8 cellular contexts compared by ENCODE assay signal in the genomic region with DNA sequence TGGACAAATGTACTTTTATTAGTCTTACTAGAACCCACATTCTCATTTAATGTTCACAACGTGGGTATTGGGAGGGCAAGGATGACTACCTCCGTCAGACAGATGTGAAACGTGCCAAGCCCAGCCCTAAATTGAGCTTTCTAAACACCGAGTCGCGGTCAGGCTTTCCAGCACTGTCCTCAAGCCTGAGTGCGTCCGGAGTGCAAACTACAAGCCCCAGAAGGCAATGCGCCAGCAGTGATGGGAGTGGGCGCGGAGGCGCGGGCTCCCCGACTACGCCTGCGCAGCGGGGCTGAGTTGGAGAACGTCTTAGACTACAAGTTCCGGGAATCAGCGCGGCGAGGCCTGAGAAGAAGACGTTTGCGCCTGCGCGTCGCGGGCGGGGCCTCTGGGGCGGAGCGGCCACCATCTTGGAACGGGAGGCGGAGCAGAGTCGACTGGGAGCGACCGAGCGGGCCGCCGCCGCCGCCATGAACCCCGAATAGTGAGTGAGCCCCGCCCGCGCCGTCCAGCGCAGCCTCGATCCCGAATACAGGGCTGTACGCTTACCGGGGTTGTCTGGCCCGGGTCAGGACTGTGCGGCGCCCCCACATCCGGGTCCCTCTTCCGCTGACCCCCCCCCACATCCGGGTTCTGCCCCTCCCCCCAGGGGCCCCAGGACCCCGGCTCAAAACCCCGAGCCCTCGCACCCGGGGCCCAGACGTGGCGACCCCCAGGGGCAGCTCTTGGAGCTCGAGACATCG. TPM values are rescaled to one million over a fixed set of nuclear protein-coding genes. Genes with fewer than 3 reads are reported as not detected.
DNase-seq lines count a peak whose midpoint lies in the region; ATAC-seq and TF ChIP-seq lines count a peak whose summit lies in the region.

A gene (plus strand): TSS at position 430 of the 743 bp plus-strand sequence. CDS start 41 bp downstream, at position 471.

- no peaks in the 10 kb centered on the region for H3K4me1 ChIP-seq in RWPE2 (ENCODE audit: insufficient read depth, poor library complexity, severe bottlenecking)
- peaks cover 4% of the 10 kb centered on the region for H3K4me1 ChIP-seq in fibroblast of lung (ENCODE audit: control insufficient read depth, extremely low read depth, insufficient read depth, low read length)
- peaks cover 16 to 38% of the 10 kb centered on the region in 2 donors for H3K4me1 ChIP-seq in naive thymus-derived CD4-positive, alpha-beta T cell (ENCODE audit: control insufficient read depth in 2 of 2, insufficient read depth in 2 of 2, low read length in 2 of 2)

- H3K4me2 ChIP-seq in fibroblast of lung (ENCODE audit: extremely low read depth, insufficient read depth, low read length) = peak within 1 kb of the TSS; percentile 85

- no peak for TF ChIP-seq CTCF in RWPE2 (IDR thresholded peaks at IDR 0.05; ENCODE audit: poor library complexity, severe bottlenecking)
- no peak for TF ChIP-seq CTCF in fibroblast of lung (conservative IDR thresholded peaks at IDR 0.05 in 1 of 2, IDR thresholded peaks at IDR 0.05 in 1 of 2; ENCODE audit: low read depth in 1 of 2, low read length in 2 of 2)

- H3K36me3 ChIP-seq in RWPE2 (ENCODE audit: low read depth) (peaks cover 47% of the 10 kb centered on the region), fibroblast of lung (ENCODE audit: control insufficient read depth, insufficient read depth, low read length) (peaks cover 32% of the 10 kb centered on the region)
- peaks cover 9 to 50% (median 14%) of the 10 kb centered on the region in 3 experiments for H3K36me3 ChIP-seq in naive thymus-derived CD4-positive, alpha-beta T cell (ENCODE audit: control insufficient read depth in 2 of 3, insufficient read depth in 3 of 3, low read length in 3 of 3)

- CTCF ChIA-PET in naive thymus-derived CD4-positive, alpha-beta T cell (lab: Charles Lee) = interaction anchor here (0.5 to 1.5 kb wide), 7 partner anchors 8 to 956 kb away, joined by 3 to 6 read pairs (median 3); no protein-coding TSS in a partner anchor

- H3K27me3 ChIP-seq in RWPE2 (ENCODE audit: insufficient read depth, poor library complexity, severe bottlenecking) (no peaks in the 10 kb centered on the region), fibroblast of lung (ENCODE audit: control insufficient read depth, insufficient read depth, low read length) (no peaks in the 10 kb centered on the region)
- H3K27me3 ChIP-seq in naive thymus-derived CD4-positive, alpha-beta T cell (ENCODE audit: control insufficient read depth in 2 of 2, insufficient read depth in 2 of 2, low read length in 2 of 2) = no peaks in the 10 kb centered on the region

- intact Hi-C loops in activated T-helper 2 cell treated with anti-CD3 and anti-CD28 coated beads, Interferon-gamma antibody, Interleukin-2, Interleukin-4, amounts not matched to agents 10 μg/mL and 5 μg/mL and 100 μg/mL, durations not matched to agents 14 hours and 24 hours and 36 hours (cut with micrococcal nuclease) = loop anchor here (1.0 to 5.0 kb wide), 3 partner anchors 21 to 653 kb away; a partner anchor contains a TSS
- intact Hi-C loops in naive thymus-derived CD4-positive, alpha-beta T cell (cut with micrococcal nuclease) = loop anchor here (1.0 to 10.0 kb wide), 18 partner anchors 10 to 1346 kb away; a partner anchor contains a TSS

- peaks cover 30% of the 10 kb centered on the region for H3K79me2 ChIP-seq in fibroblast of lung (ENCODE audit: control insufficient read depth, insufficient read depth, low read length)

- H3K9me3 ChIP-seq in RWPE2 (ENCODE audit: severe bottlenecking) (no peaks in the 10 kb centered on the region), fibroblast of lung (ENCODE audit: control insufficient read depth, insufficient read depth, low read depth, low read length) (no peaks in the 10 kb centered on the region)
- H3K9me3 ChIP-seq in naive thymus-derived CD4-positive, alpha-beta T cell (ENCODE audit: control insufficient read depth in 2 of 3, low read length in 3 of 3) = no peaks in the 10 kb centered on the region

- ATAC-seq in RWPE2 (ENCODE audit: low read depth) = peak; percentile 80
- peak; percentile 89 for ATAC-seq in naive thymus-derived CD4-positive, alpha-beta T cell
- ATAC-seq in stimulated activated naive B cell treated with anti-CD40 and anti-IgM and Interleukin-4, amounts not matched to agents 10 μg/mL and 1 μg/mL and 100 μg/mL, for 72 hours (replicated peaks) = peak; percentile 85 to 88

- H3K27me3 Mint-ChIP-seq in activated T-helper 2 cell treated with anti-CD3 and anti-CD28 coated beads, Interferon-gamma antibody, Interleukin-2, Interleukin-4, amounts not matched to agents 10 μg/mL and 5 μg/mL and 100 μg/mL, durations not matched to agents 14 hours and 24 hours and 36 hours (ENCODE audit: low read depth) = no peaks in the 10 kb centered on the region
- peaks cover 0 to 3% (median 0%) of the 10 kb centered on the region in 5 donors for H3K27me3 Mint-ChIP-seq in naive thymus-derived CD4-positive, alpha-beta T cell
- H3K27me3 Mint-ChIP-seq in stimulated activated naive B cell treated with anti-CD40 and anti-IgM and Interleukin-4, amounts not matched to agents 10 μg/mL and 1 μg/mL and 100 μg/mL, for 72 hours = no peaks in the 10 kb centered on the region

- peak within 1 kb of the TSS; percentile 82 for H3K27ac ChIP-seq in RWPE2 (ENCODE audit: poor library complexity, severe bottlenecking)
- H3K27ac ChIP-seq in fibroblast of lung (ENCODE audit: insufficient read depth, low read length) = peak within 1 kb of the TSS; percentile 84
- peak within 1 kb of the TSS; percentile 90 for H3K27ac ChIP-seq in naive thymus-derived CD4-positive, alpha-beta T cell (ENCODE audit: low read depth, low read length)

- no peaks in the 10 kb centered on the region for H4K20me1 ChIP-seq in fibroblast of lung (ENCODE audit: control insufficient read depth, extremely low read depth, insufficient read depth, low read length)

- peak within 1 kb of the TSS; percentile 97 for H3K9ac ChIP-seq in fibroblast of lung (ENCODE audit: insufficient read depth, low read length)

- peak within 1 kb of the TSS; percentile 91 for H3K4me3 Mint-ChIP-seq in activated T-helper 2 cell treated with anti-CD3 and anti-CD28 coated beads, Interferon-gamma antibody, Interleukin-2, Interleukin-4, amounts not matched to agents 10 μg/mL and 5 μg/mL and 100 μg/mL, durations not matched to agents 14 hours and 24 hours and 36 hours (ENCODE audit: low read depth)
- peak within 1 kb of the TSS; percentile 88 to 100 (median 95) for H3K4me3 Mint-ChIP-seq in naive thymus-derived CD4-positive, alpha-beta T cell
- peak within 1 kb of the TSS; percentile 91 to 98 for H3K4me3 Mint-ChIP-seq in stimulated activated naive B cell treated with anti-CD40 and anti-IgM and Interleukin-4, amounts not matched to agents 10 μg/mL and 1 μg/mL and 100 μg/mL, for 72 hours

- H3K4me3 ChIP-seq in RWPE2 (ENCODE audit: severe bottlenecking) = peak within 1 kb of the TSS; percentile 52
- peak within 1 kb of the TSS; percentile 94 to 100 (median 96) for H3K4me3 ChIP-seq in fibroblast of lung (replicated peaks in 1 of 4; ENCODE audit: control extremely low read depth in 1 of 4, insufficient read depth in 1 of 4, low read depth in 3 of 4, low read length in 4 of 4)
- H3K4me3 ChIP-seq in naive thymus-derived CD4-positive, alpha-beta T cell (ENCODE audit: low read length) = peak within 1 kb of the TSS; percentile 91

- H3K4me1 Mint-ChIP-seq in activated T-helper 2 cell treated with anti-CD3 and anti-CD28 coated beads, Interferon-gamma antibody, Interleukin-2, Interleukin-4, amounts not matched to agents 10 μg/mL and 5 μg/mL and 100 μg/mL, durations not matched to agents 14 hours and 24 hours and 36 hours (ENCODE audit: low read depth) = peaks cover 24% of the 10 kb centered on the region
- peaks cover 25 to 47% (median 33%) of the 10 kb centered on the region in 7 donors for H3K4me1 Mint-ChIP-seq in naive thymus-derived CD4-positive, alpha-beta T cell
- peaks cover 30 to 38% of the 10 kb centered on the region in 2 donors for H3K4me1 Mint-ChIP-seq in stimulated activated naive B cell treated with anti-CD40 and anti-IgM and Interleukin-4, amounts not matched to agents 10 μg/mL and 1 μg/mL and 100 μg/mL, for 72 hours

- peak within 1 kb of the TSS; percentile 73 for H2AFZ ChIP-seq in fibroblast of lung (ENCODE audit: low read length)

- H3K27ac Mint-ChIP-seq in activated T-helper 2 cell treated with anti-CD3 and anti-CD28 coated beads, Interferon-gamma antibody, Interleukin-2, Interleukin-4, amounts not matched to agents 10 μg/mL and 5 μg/mL and 100 μg/mL, durations not matched to agents 14 hours and 24 hours and 36 hours = peak within 1 kb of the TSS; percentile 84
- H3K27ac Mint-ChIP-seq in naive thymus-derived CD4-positive, alpha-beta T cell = peak within 1 kb of the TSS; percentile 95 to 99 (median 97)
- peak within 1 kb of the TSS; percentile 98 for H3K27ac Mint-ChIP-seq in stimulated activated naive B cell treated with anti-CD40 and anti-IgM and Interleukin-4, amounts not matched to agents 10 μg/mL and 1 μg/mL and 100 μg/mL, for 72 hours

- H3K9me3 Mint-ChIP-seq in activated T-helper 2 cell treated with anti-CD3 and anti-CD28 coated beads, Interferon-gamma antibody, Interleukin-2, Interleukin-4, amounts not matched to agents 10 μg/mL and 5 μg/mL and 100 μg/mL, durations not matched to agents 14 hours and 24 hours and 36 hours = no peaks in the 10 kb centered on the region
- H3K9me3 Mint-ChIP-seq in naive thymus-derived CD4-positive, alpha-beta T cell = peaks cover 0 to 5% (median 0%) of the 10 kb centered on the region in 11 donors
- H3K9me3 Mint-ChIP-seq in stimulated activated naive B cell treated with anti-CD40 and anti-IgM and Interleukin-4, amounts not matched to agents 10 μg/mL and 1 μg/mL and 100 μg/mL, for 72 hours = no peaks in the 10 kb centered on the region

- DNase-seq in EH (ENCODE audit: low read depth) (peak; percentile 99), H4 (ENCODE audit: low spot score) (peak; percentile 99), LoVo (ENCODE audit: low spot score) (peak; percentile 100), RWPE2 (ENCODE audit: low spot score) (peak; percentile 99), fibroblast of lung (ENCODE audit: low read depth in 2 of 2) (peak; percentile 96 to 99)
- DNase-seq in activated T-helper 2 cell treated with anti-CD3 and anti-CD28 coated beads, Interferon-gamma antibody, Interleukin-2, Interleukin-4, amounts not matched to agents 10 μg/mL and 5 μg/mL and 100 μg/mL, durations not matched to agents 14 hours and 24 hours and 36 hours (ENCODE audit: low spot score) = peak; percentile 100
- DNase-seq in naive thymus-derived CD4-positive, alpha-beta T cell = peak; percentile 99 to 100 (median 99)
- DNase-seq in stimulated activated naive B cell treated with anti-CD40 and anti-IgM and Interleukin-4, amounts not matched to agents 10 μg/mL and 1 μg/mL and 100 μg/mL, for 72 hours = peak; percentile 100

- H3K36me3 Mint-ChIP-seq in activated T-helper 2 cell treated with anti-CD3 and anti-CD28 coated beads, Interferon-gamma antibody, Interleukin-2, Interleukin-4, amounts not matched to agents 10 μg/mL and 5 μg/mL and 100 μg/mL, durations not matched to agents 14 hours and 24 hours and 36 hours (ENCODE audit: low read depth) = peaks cover 49% of the 10 kb centered on the region
- peaks cover 1 to 18% (median 6%) of the 10 kb centered on the region in 5 donors for H3K36me3 Mint-ChIP-seq in naive thymus-derived CD4-positive, alpha-beta T cell
- H3K36me3 Mint-ChIP-seq in stimulated activated naive B cell treated with anti-CD40 and anti-IgM and Interleukin-4, amounts not matched to agents 10 μg/mL and 1 μg/mL and 100 μg/mL, for 72 hours = peaks cover 36 to 51% of the 10 kb centered on the region in 2 donors

- POLR2A ChIA-PET in naive thymus-derived CD4-positive, alpha-beta T cell (lab: Charles Lee) = interaction anchor here (0.7 to 6.3 kb wide), 11 partner anchors 12 to 1133 kb away, joined by 3 to 56 read pairs (median 3); a partner anchor contains a TSS

RNA-seq across cellular contexts. Expression of the gene that starts here (rescaled TPM):
- 98.6 and 111 TPM in 2 replicates for total RNA-seq in H4 (2014; rRNA removed; shearing (Covaris generic))
- 134 and 139 TPM in 2 replicates for total RNA-seq in activated T-helper 2 cell treated with anti-CD3 and anti-CD28 coated beads, Interferon-gamma antibody, Interleukin-2, Interleukin-4, amounts not matched to agents 10 μg/mL and 5 μg/mL and 100 μg/mL, durations not matched to agents 14 hours and 24 hours and 36 hours
- 43.7 and 63.6 TPM in 2 replicates for total RNA-seq in fibroblast of lung
- 140 and 221 TPM in 2 replicates for polyA plus RNA-seq in fibroblast of lung
- polyA plus RNA-seq in fibroblast of lung (2012) = 174 and 255 TPM in 2 replicates
- polyA minus RNA-seq in fibroblast of lung (ENCODE audit: low replicate concordance) = 370 and 488 TPM in 2 replicates
- total RNA-seq in naive thymus-derived CD4-positive, alpha-beta T cell = 100 to 1,000 TPM in 1 of 5 experiments, 10 to 100 TPM in 4; 60.6 to 151 (median 70.7) TPM
- 10 to 100 TPM; 11.3 to 13.5 TPM for polyA plus RNA-seq in naive thymus-derived CD4-positive, alpha-beta T cell

Comparison
In these comparisons a context has a peak if more than half of its experiments do, and no peak if none do; other contexts are left out.
1. Peak in every context shown above with its lines: DNase-seq, ATAC-seq, H3K4me3 ChIP-seq and H3K27ac ChIP-seq.
2. RNA of the gene that starts here (polyA plus RNA-seq): 140 to 255 TPM in fibroblast of lung; 11.3 to 13.5 TPM in naive thymus-derived CD4-positive, alpha-beta T cell; every median in the first group is over 4 times any median in the second.